18 cellular contexts compared by ENCODE assay signal in genomic region chr4:94642561-94642866, GRCh38.
DNase-seq lines count a peak whose midpoint lies in the region; ATAC-seq, FAIRE-seq and TF ChIP-seq lines count a peak whose summit lies in the region.
"Had no signal": no experiment of that assay in that cellular context is flagged by ENCODE, and none has a peak within 500 bp of the region (broad histone marks: within the 10 kb centered on the region; RNA-seq: fewer than 3 reads in every experiment).

No MANE protein-coding gene starts in this region.

- no peak for ATAC-seq in activated CD8-positive, alpha-beta memory T cell treated with anti-CD3 and anti-CD28 coated beads, Interleukin-2, amount 10 ng/mL, durations not matched to agents 7 days and 5 days
- ATAC-seq in HG02840 (IDR thresholded peaks at IDR 0.05; ENCODE audit: low FRiP score, unreplicated experiment) = no peak
- ATAC-seq: activated CD8-positive, alpha-beta T cell treated with anti-CD3 and anti-CD28 coated beads, Interleukin-2, amount 10 ng/mL, durations not matched to agents 7 days and 5 days; activated naive CD8-positive, alpha-beta T cell treated with anti-CD3 and anti-CD28 coated beads, Interleukin-2, amount 50 U/mL, for 24 hours had no signal

- CTCF ChIA-PET in activated CD8-positive, alpha-beta memory T cell treated with anti-CD3 and anti-CD28 coated beads, Interleukin-2, amount 10 ng/mL, durations not matched to agents 7 days and 5 days (lab: Charles Lee) = no interaction called here

- peaks cover 2% of the 10 kb centered on the region for H4K20me1 ChIP-seq in osteoblast (ENCODE audit: insufficient read depth, low read length)

- H3K79me2 ChIP-seq in osteoblast (ENCODE audit: insufficient read depth, low read length) = peaks cover 15% of the 10 kb centered on the region

- H3K4me2 ChIP-seq in osteoblast (ENCODE audit: insufficient read depth, low read length) = peak overlapping the region; percentile 10

- no peak for FAIRE-seq in RCC 7860 (lab: Jason Lieb, UNC)

- DNase-seq in EL (peak; percentile 10), RCC 7860 (ENCODE audit: low spot score) (peak; percentile 42), epithelial cell of proximal tubule (ENCODE audit: low read depth) (peak; percentile 35), osteoblast (ENCODE audit: insufficient read length, low spot score, missing footprints) (no peak), NCI-H2029 (lab: John Stamatoyannopoulos, UW) (no peak), NAMALWA (ENCODE audit: low spot score) (no peak)
- no peak for DNase-seq in activated CD8-positive, alpha-beta memory T cell treated with anti-CD3 and anti-CD28 coated beads, Interleukin-2, amount 10 ng/mL, durations not matched to agents 7 days and 5 days
- DNase-seq: activated CD8-positive, alpha-beta T cell treated with anti-CD3 and anti-CD28 coated beads, Interleukin-2, amount 10 ng/mL, durations not matched to agents 7 days and 5 days; activated naive CD8-positive, alpha-beta T cell treated with anti-CD3 and anti-CD28 coated beads, Interleukin-2, amount 50 U/mL, for 24 hours; AML-193; head of caudate nucleus; immature natural killer cell; NCI-H1930; NCI-H510A treated with DMSO at 0.1 percent for 48 hours; stimulated activated CD4-positive, alpha-beta T cell treated with anti-CD3 and anti-CD28 coated beads, Interleukin-4, amount 100 ng/mL, for 4 hours had no signal

- H3K27ac ChIP-seq in osteoblast (ENCODE audit: low read depth, low read length) = peak overlapping the region; percentile 61

- H3K36me3 ChIP-seq in osteoblast (ENCODE audit: insufficient read depth, low read length) = peaks cover 56% of the 10 kb centered on the region

- H3K4me3 Mint-ChIP-seq in activated CD8-positive, alpha-beta memory T cell treated with anti-CD3 and anti-CD28 coated beads, Interleukin-2, amount 10 ng/mL, durations not matched to agents 7 days and 5 days = no peak overlapping the region
- H3K4me3 Mint-ChIP-seq: activated CD8-positive, alpha-beta T cell treated with anti-CD3 and anti-CD28 coated beads, Interleukin-2, amount 10 ng/mL, durations not matched to agents 7 days and 5 days; activated naive CD8-positive, alpha-beta T cell treated with anti-CD3 and anti-CD28 coated beads, Interleukin-2, amount 50 U/mL, for 24 hours; activated T-helper 1 cell treated with anti-CD3 and anti-CD28 coated beads, Interleukin-12 subunit alpha, Interleukin-12 subunit beta, Interleukin-2, Interleukin-4 antibody, amounts not matched to agents 30 ng/mL and 10 ng/mL and 1 ng/mL, durations not matched to agents 14 hours and 24 hours and 36 hours; immature natural killer cell; mesothelial cell of epicardium had no signal

- H3K9me3 ChIP-seq in osteoblast (ENCODE audit: low read depth, low read length) = no peaks in the 10 kb centered on the region

- H3K27ac Mint-ChIP-seq in activated CD8-positive, alpha-beta memory T cell treated with anti-CD3 and anti-CD28 coated beads, Interleukin-2, amount 10 ng/mL, durations not matched to agents 7 days and 5 days = no peak overlapping the region
- H3K27ac Mint-ChIP-seq: activated CD8-positive, alpha-beta T cell treated with anti-CD3 and anti-CD28 coated beads, Interleukin-2, amount 10 ng/mL, durations not matched to agents 7 days and 5 days; activated naive CD8-positive, alpha-beta T cell treated with anti-CD3 and anti-CD28 coated beads, Interleukin-2, amount 50 U/mL, for 24 hours; activated T-helper 1 cell treated with anti-CD3 and anti-CD28 coated beads, Interleukin-12 subunit alpha, Interleukin-12 subunit beta, Interleukin-2, Interleukin-4 antibody, amounts not matched to agents 30 ng/mL and 10 ng/mL and 1 ng/mL, durations not matched to agents 14 hours and 24 hours and 36 hours had no signal

- H3K36me3 Mint-ChIP-seq in activated CD8-positive, alpha-beta memory T cell treated with anti-CD3 and anti-CD28 coated beads, Interleukin-2, amount 10 ng/mL, durations not matched to agents 7 days and 5 days = no peaks in the 10 kb centered on the region

- H3K27me3 Mint-ChIP-seq in activated CD8-positive, alpha-beta memory T cell treated with anti-CD3 and anti-CD28 coated beads, Interleukin-2, amount 10 ng/mL, durations not matched to agents 7 days and 5 days = no peaks in the 10 kb centered on the region
- H3K27me3 Mint-ChIP-seq: activated naive CD8-positive, alpha-beta T cell treated with anti-CD3 and anti-CD28 coated beads, Interleukin-2, amount 50 U/mL, for 24 hours had no signal

- H3K4me3 ChIP-seq in epithelial cell of proximal tubule (ENCODE audit: low read depth, low read length) (no peak overlapping the region), osteoblast (ENCODE audit: insufficient read depth, low read length) (no peak overlapping the region)

- no peaks in the 10 kb centered on the region for H3K9me3 Mint-ChIP-seq in activated CD8-positive, alpha-beta memory T cell treated with anti-CD3 and anti-CD28 coated beads, Interleukin-2, amount 10 ng/mL, durations not matched to agents 7 days and 5 days (ENCODE audit: low read depth)
- H3K9me3 Mint-ChIP-seq: activated naive CD8-positive, alpha-beta T cell treated with anti-CD3 and anti-CD28 coated beads, Interleukin-2, amount 50 U/mL, for 24 hours; activated T-helper 1 cell treated with anti-CD3 and anti-CD28 coated beads, Interleukin-12 subunit alpha, Interleukin-12 subunit beta, Interleukin-2, Interleukin-4 antibody, amounts not matched to agents 30 ng/mL and 10 ng/mL and 1 ng/mL, durations not matched to agents 14 hours and 24 hours and 36 hours; immature natural killer cell had no signal

- H3K4me1 ChIP-seq in osteoblast (ENCODE audit: insufficient read depth, low read length) = peaks cover 28% of the 10 kb centered on the region

- TF ChIP-seq CTCF in epithelial cell of proximal tubule (conservative IDR thresholded peaks at IDR 0.05; ENCODE audit: low read depth, low read length) (no peak), osteoblast (IDR thresholded peaks at IDR 0.05; ENCODE audit: extremely low read depth, low read depth, low read length) (no peak)

- H3K27me3 ChIP-seq in osteoblast (ENCODE audit: insufficient read depth, low read length) = no peaks in the 10 kb centered on the region

- no peaks in the 10 kb centered on the region for H3K4me1 Mint-ChIP-seq in activated CD8-positive, alpha-beta memory T cell treated with anti-CD3 and anti-CD28 coated beads, Interleukin-2, amount 10 ng/mL, durations not matched to agents 7 days and 5 days
- H3K4me1 Mint-ChIP-seq: activated naive CD8-positive, alpha-beta T cell treated with anti-CD3 and anti-CD28 coated beads, Interleukin-2, amount 50 U/mL, for 24 hours; immature natural killer cell had no signal

- no peak overlapping the region for H2AFZ ChIP-seq in osteoblast (ENCODE audit: low read length)

Comparison
In these comparisons a context has a peak if more than half of its experiments do, and no peak if none do; other contexts are left out.
1. DNase-seq: peak in EL (single experiment), RCC 7860 (single experiment) and epithelial cell of proximal tubule (single experiment); none in osteoblast (single experiment), activated CD8-positive, alpha-beta memory T cell treated with anti-CD3 and anti-CD28 coated beads, Interleukin-2, amount 10 ng/mL, durations not matched to agents 7 days and 5 days (single experiment), NCI-H2029 (single experiment) and NAMALWA (single experiment).